10 cellular contexts compared by ENCODE assay signal in genomic region chr1:152398812-152399698, GRCh38. TPM values are rescaled to one million over a fixed set of nuclear protein-coding genes. Genes with fewer than 3 reads are reported as not detected.
A peak's percentile ranks its signal among the peaks of the same experiment; 100 is the strongest.
DNase-seq lines count a peak whose midpoint lies in the region; ATAC-seq and TF ChIP-seq lines count a peak whose summit lies in the region.
"Had no signal": no experiment of that assay in that cellular context is flagged by ENCODE, and none has a peak within 500 bp of the region (broad histone marks: within the 10 kb centered on the region; RNA-seq: fewer than 3 reads in every experiment).

No MANE protein-coding gene starts in this region.

- H3K4me3 ChIP-seq in body of pancreas, result no peak overlapping the region
- no peak overlapping the region for H3K4me3 ChIP-seq in parathyroid adenoma (ENCODE audit: low read depth, low read length)
- no peak overlapping the region for H3K4me3 ChIP-seq in foreskin fibroblast (ENCODE audit: low read depth in 1 of 2, low read length in 2 of 2)
- H3K4me3 ChIP-seq: BLaER1 had no signal

- H3K27ac ChIP-seq in body of pancreas, result no peak overlapping the region
- peak overlapping the region; percentile 11 for H3K27ac ChIP-seq in parathyroid adenoma
- H3K27ac ChIP-seq: BLaER1 had no signal

- intact Hi-C loops in body of pancreas (cut with DNase I), result no loop called here

- DNase-seq in NCI-H526 (lab: John Stamatoyannopoulos, UW) (peak; percentile 13 to 36), NCI-H526 treated with DMSO at 0.1 percent for 48 hours (lab: John Stamatoyannopoulos, UW) (no peak), NAMALWA (ENCODE audit: low spot score) (peak; percentile 46), body of pancreas (peak; percentile 27 to 51 (median 40)), medulla oblongata (ENCODE audit: extremely low spot score) (no peak), foreskin fibroblast (no peak)

- H3K4me2 ChIP-seq in parathyroid adenoma (ENCODE audit: low read length), result no peak overlapping the region
- H3K4me2 ChIP-seq: BLaER1 had no signal

- TF ChIP-seq CTCF in body of pancreas (IDR thresholded peaks at IDR 0.05) (peak; percentile 19 to 64 (median 45)), parathyroid adenoma (IDR thresholded peaks at IDR 0.05) (peak; percentile 60), foreskin fibroblast (IDR thresholded peaks at IDR 0.05; ENCODE audit: low read depth, low read length) (no peak)

- TF ChIP-seq POLR2A in body of pancreas (IDR thresholded peaks at IDR 0.05), result no peak

- H3K27me3 ChIP-seq in body of pancreas (no peaks in the 10 kb centered on the region), parathyroid adenoma (ENCODE audit: control insufficient read depth, insufficient read depth, low read length) (no peaks in the 10 kb centered on the region)
- H3K27me3 ChIP-seq: BLaER1 had no signal

- ATAC-seq in body of pancreas (peak; percentile 47), GM21825 (IDR thresholded peaks at IDR 0.05; ENCODE audit: unreplicated experiment) (no peak)

- H3K36me3 ChIP-seq in body of pancreas (replicated peaks in 1 of 2; ENCODE audit: insufficient read depth in 1 of 2, low read depth in 2 of 2), result no peaks in the 10 kb centered on the region
- no peaks in the 10 kb centered on the region for H3K36me3 ChIP-seq in parathyroid adenoma (ENCODE audit: control insufficient read depth, insufficient read depth, low read length)
- H3K36me3 ChIP-seq: BLaER1 had no signal

- no peaks in the 10 kb centered on the region for H3K4me1 ChIP-seq in body of pancreas
- H3K4me1 ChIP-seq in parathyroid adenoma, result peaks cover 4% of the 10 kb centered on the region
- H3K4me1 ChIP-seq: BLaER1 had no signal

- 29 to 54% methylated on average over 8 of the region's 8 CpGs for WGBS in body of pancreas, 2 donors

- no peak overlapping the region for H3K9ac ChIP-seq in parathyroid adenoma
- H3K9ac ChIP-seq: BLaER1 had no signal

- H2AFZ ChIP-seq in parathyroid adenoma, result peak overlapping the region; percentile 74

- H3K9me3 ChIP-seq in body of pancreas, result no peaks in the 10 kb centered on the region
- H3K9me3 ChIP-seq in parathyroid adenoma (ENCODE audit: control insufficient read depth, low read length), result no peaks in the 10 kb centered on the region
- H3K9me3 ChIP-seq: BLaER1 had no signal

- no peaks in the 10 kb centered on the region for H3K79me2 ChIP-seq in parathyroid adenoma

RNA-seq across cellular contexts. Expression of gene CRNN, which starts 15.0 kb away (rescaled TPM):
- not detected for total RNA-seq in body of pancreas
- total RNA-seq: T-helper 2 cell treated with Interferon-gamma antibody and Interleukin-4, amounts not matched to agents 100 ng/mL and 5 ng/mL, for 36 hours had no signal

RNA-seq across cellular contexts. Expression of gene FLG2, which starts 39.2 kb away (rescaled TPM):
- total RNA-seq in body of pancreas, result not detected
- total RNA-seq: T-helper 2 cell treated with Interferon-gamma antibody and Interleukin-4, amounts not matched to agents 100 ng/mL and 5 ng/mL, for 36 hours had no signal

Comparison
In these comparisons a context has a peak if more than half of its experiments do, and no peak if none do; other contexts are left out.
1. DNase-seq: peak in NCI-H526 (2 of 2), NAMALWA (single experiment) and body of pancreas (4 of 4); none in NCI-H526 treated with DMSO at 0.1 percent for 48 hours (single experiment), medulla oblongata (single experiment) and foreskin fibroblast (0 of 2).